Comparison of ENCODE assay signal across 17 cellular contexts in the genomic region with DNA sequence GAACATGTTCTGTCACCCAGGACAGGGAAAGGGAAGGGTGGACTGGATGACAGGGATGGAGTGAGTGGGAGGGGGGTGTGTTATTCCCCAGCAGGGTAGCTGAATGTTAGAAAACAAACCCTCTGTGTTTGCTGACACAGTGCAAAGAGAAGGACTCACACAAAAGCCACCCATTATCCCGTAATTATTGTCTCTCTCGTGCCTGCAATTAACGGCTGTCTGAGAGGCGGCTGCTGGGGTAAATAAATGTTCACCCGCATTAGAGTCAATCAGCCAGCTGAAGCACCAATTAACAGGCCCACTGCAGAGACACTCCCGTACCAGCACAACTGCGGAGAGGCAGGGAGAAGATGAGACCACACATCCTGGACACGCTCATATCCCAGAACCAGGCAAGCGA. TPM values are rescaled to one million over a fixed set of nuclear protein-coding genes. Genes with fewer than 3 reads are reported as not detected.
DNase-seq lines count a peak whose midpoint lies in the region; ATAC-seq and TF ChIP-seq lines count a peak whose summit lies in the region.
"Had no signal": no experiment of that assay in that cellular context is flagged by ENCODE, and none has a peak within 500 bp of the region (broad histone marks: within the 10 kb centered on the region; RNA-seq: fewer than 3 reads in every experiment).

No MANE protein-coding gene starts in this region.

- 86% methylated on average over 9 of the region's 9 CpGs for WGBS in suprapubic skin

- no peaks in the 10 kb centered on the region for H3K27me3 ChIP-seq in suprapubic skin

- H3K9me3 Mint-ChIP-seq in brain (no peaks in the 10 kb centered on the region), T-cell (no peaks in the 10 kb centered on the region)
- H3K9me3 Mint-ChIP-seq: natural killer cell treated with Interleukin-12 subunit alpha and Interleukin-12 subunit beta and Interleukin-15 and Interleukin-18, amount 100 ng/mL, for 72 hours had no signal

- TF ChIP-seq CTCF in brain (conservative IDR thresholded peaks at IDR 0.05): no peak
- TF ChIP-seq CTCF in suprapubic skin (IDR thresholded peaks at IDR 0.05): no peak

- H3K36me3 ChIP-seq in suprapubic skin: no peaks in the 10 kb centered on the region
- H3K36me3 ChIP-seq: esophagus muscularis mucosa had no signal

- CTCF ChIA-PET in T-cell (lab: Charles Lee): no interaction called here

- TF ChIP-seq POLR2A in suprapubic skin (IDR thresholded peaks at IDR 0.05): no peak

- H3K27me3 Mint-ChIP-seq in brain (peaks cover 47% of the 10 kb centered on the region), T-cell (peaks cover 0 to 7% of the 10 kb centered on the region in 2 donors)

- peak overlapping the region in 4 of 5 experiments; percentile 52 to 86 (median 78) for H3K27ac Mint-ChIP-seq in brain
- no peak overlapping the region for H3K27ac Mint-ChIP-seq in T-cell
- H3K27ac Mint-ChIP-seq: CD4-positive, CD25-positive, alpha-beta regulatory T cell; natural killer cell treated with Interleukin-12 subunit alpha and Interleukin-12 subunit beta and Interleukin-15 and Interleukin-18, amount 100 ng/mL, for 72 hours had no signal

- no peaks in the 10 kb centered on the region for H3K36me3 Mint-ChIP-seq in brain
- H3K36me3 Mint-ChIP-seq in T-cell: no peaks in the 10 kb centered on the region
- H3K36me3 Mint-ChIP-seq: CD4-positive, CD25-positive, alpha-beta regulatory T cell; natural killer cell treated with Interleukin-12 subunit alpha and Interleukin-12 subunit beta and Interleukin-15 and Interleukin-18, amount 100 ng/mL, for 72 hours had no signal

- H3K4me3 ChIP-seq in suprapubic skin: no peak overlapping the region
- H3K4me3 ChIP-seq: esophagus muscularis mucosa had no signal

- POLR2A ChIA-PET in T-cell (lab: Charles Lee): no interaction called here

- peaks cover 68% of the 10 kb centered on the region for H3K4me1 Mint-ChIP-seq in brain
- no peaks in the 10 kb centered on the region for H3K4me1 Mint-ChIP-seq in T-cell
- H3K4me1 Mint-ChIP-seq: CD4-positive, CD25-positive, alpha-beta regulatory T cell had no signal

- TF ChIP-seq EP300 in suprapubic skin (IDR thresholded peaks at IDR 0.05): no peak

- H3K4me3 Mint-ChIP-seq in brain (peak overlapping the region; percentile 45 to 64 (median 57)), T-cell (no peak overlapping the region)
- H3K4me3 Mint-ChIP-seq: CD4-positive, CD25-positive, alpha-beta regulatory T cell; natural killer cell treated with Interleukin-12 subunit alpha and Interleukin-12 subunit beta and Interleukin-15 and Interleukin-18, amount 100 ng/mL, for 72 hours had no signal

- DNase-seq in SHP77 treated with DMSO at 0.1 percent for 48 hours (lab: John Stamatoyannopoulos, UW) (peak; percentile 13), SHP77 (lab: John Stamatoyannopoulos, UW) (no peak), NCI-H2081 treated with DMSO at 0.1 percent for 48 hours (lab: John Stamatoyannopoulos, UW) (peak; percentile 99), suprapubic skin (ENCODE audit: low spot score in 2 of 2) (no peak), T-cell (no peak)
- DNase-seq in stimulated activated CD4-positive, alpha-beta T cell treated with anti-CD3 and anti-CD28 coated beads, Interleukin-4, amount 100 ng/mL, for 24 hours: no peak
- DNase-seq: activated effector memory CD4-positive, alpha-beta T cell treated with anti-CD3 and anti-CD28 coated beads, Interleukin-2, amount 50 U/mL, for 16 hours; CD4-positive, CD25-positive, alpha-beta regulatory T cell; cortex of kidney; KBM-7; NCI-H446 treated with DMSO at 0.1 percent for 48 hours; SW 1271 had no signal

- peaks cover 27% of the 10 kb centered on the region for H3K4me1 ChIP-seq in suprapubic skin

- no peaks in the 10 kb centered on the region for H3K9me3 ChIP-seq in suprapubic skin
- H3K9me3 ChIP-seq: esophagus muscularis mucosa had no signal

- ATAC-seq in HG03025 (IDR thresholded peaks at IDR 0.05; ENCODE audit: low FRiP score, unreplicated experiment) (no peak), T-cell (replicated peaks in 1 of 4) (no peak)
- ATAC-seq: natural killer cell treated with Interleukin-12 subunit alpha and Interleukin-12 subunit beta and Interleukin-15 and Interleukin-18, amount 100 ng/mL, for 72 hours had no signal

- H3K27ac ChIP-seq in suprapubic skin: peak overlapping the region; percentile 15
- H3K27ac ChIP-seq: esophagus muscularis mucosa had no signal

RNA-seq across cellular contexts. Expression of a gene that starts 19.6 kb away (rescaled TPM):
- 27.8 TPM for polyA plus RNA-seq in brain (ENCODE audit: insufficient read depth, low read depth, low replicate concordance)
- total RNA-seq in suprapubic skin (10 to 100 TPM in 3 of 4 donors, 1 to 10 TPM in 1; 3.7 to 15.4 (median 12.8) TPM), T-cell (1 to 10 TPM in 3 of 5 donors, under 1 TPM in 2; 0.38 to 1.9 (median 1.4) TPM)
- total RNA-seq: G401 had no signal
- polyA plus RNA-seq: CD4-positive, CD25-positive, alpha-beta regulatory T cell had no signal

Comparison
In these comparisons a context has a peak if more than half of its experiments do, and no peak if none do; other contexts are left out.
1. DNase-seq: peak in SHP77 treated with DMSO at 0.1 percent for 48 hours (single experiment) and NCI-H2081 treated with DMSO at 0.1 percent for 48 hours (single experiment); none in SHP77 (0 of 2), suprapubic skin (0 of 2), stimulated activated CD4-positive, alpha-beta T cell treated with anti-CD3 and anti-CD28 coated beads, Interleukin-4, amount 100 ng/mL, for 24 hours (single experiment) and T-cell (0 of 34).
2. H3K27ac Mint-ChIP-seq: peak in brain (4 of 5); none in T-cell (0 of 2).
3. H3K4me3 Mint-ChIP-seq: peak in brain (5 of 5); none in T-cell (0 of 3).